Comparison of ENCODE assay signal across 8 cellular contexts in the genomic region with DNA sequence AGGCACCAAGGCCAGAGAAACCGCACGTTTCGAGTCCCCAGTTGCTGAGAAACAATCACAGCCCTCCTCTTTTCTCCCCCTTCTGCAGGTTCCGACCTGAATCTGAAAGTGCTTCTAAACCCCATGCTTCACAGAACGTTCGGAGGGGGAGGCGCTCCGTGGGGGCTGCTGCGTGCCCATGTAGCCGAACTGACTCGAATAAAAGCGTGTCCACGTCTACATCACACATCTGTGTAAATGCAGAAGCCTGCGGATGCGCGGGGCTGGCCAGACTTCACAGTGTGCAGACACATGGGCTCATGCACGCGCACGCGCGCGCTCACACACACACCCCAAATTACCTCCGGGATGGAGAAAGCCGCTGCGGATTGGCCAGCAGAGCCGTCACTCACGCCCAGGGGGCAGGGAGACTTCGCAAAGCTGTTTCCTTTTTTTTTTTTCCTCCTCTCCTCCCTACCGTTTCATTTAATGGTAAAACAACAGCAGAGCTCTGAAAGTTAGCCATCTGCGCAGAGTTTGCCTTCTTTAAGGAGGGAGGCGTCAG. TPM values are rescaled to one million over a fixed set of nuclear protein-coding genes. Genes with fewer than 3 reads are reported as not detected.
A peak's percentile ranks its signal among the peaks of the same experiment; 100 is the strongest.
DNase-seq lines count a peak whose midpoint lies in the region; ATAC-seq and TF ChIP-seq lines count a peak whose summit lies in the region.

No MANE protein-coding gene starts in this region.

- ATAC-seq in GM18511 (IDR thresholded peaks at IDR 0.05; ENCODE audit: unreplicated experiment) (peak; percentile 65), HG02973 (IDR thresholded peaks at IDR 0.05; ENCODE audit: unreplicated experiment) (peak; percentile 70)

- TF ChIP-seq POLR2A in uterus (IDR thresholded peaks at IDR 0.05): peak; percentile 55 to 68

- peaks cover 38% of the 10 kb centered on the region for H3K79me2 ChIP-seq in hepatocyte

- in situ Hi-C loops in astrocyte of the spinal cord (cut with HindIII; ENCODE audit: low sequenced_read_pairs): no loop called here

- H3K9me3 ChIP-seq in hepatocyte (ENCODE audit: low read depth) (no peaks in the 10 kb centered on the region), uterus (no peaks in the 10 kb centered on the region)

- no peaks in the 10 kb centered on the region for H3K27me3 ChIP-seq in hepatocyte
- no peaks in the 10 kb centered on the region for H3K27me3 ChIP-seq in uterus

- H4K20me1 ChIP-seq in hepatocyte (ENCODE audit: insufficient read depth, poor library complexity, severe bottlenecking): peaks cover 29% of the 10 kb centered on the region

- peak; percentile 97 to 100 for DNase-seq in NCI-H1930 (lab: John Stamatoyannopoulos, UW)
- DNase-seq in T1000 (lab: John Stamatoyannopoulos, UW): peak; percentile 88
- DNase-seq in astrocyte of the spinal cord (ENCODE audit: low read depth, low spot score): peak; percentile 99
- DNase-seq in hepatocyte (ENCODE audit: low spot score): peak; percentile 98
- peak; percentile 95 for DNase-seq in putamen (ENCODE audit: low spot score)
- DNase-seq in uterus: peak; percentile 100

- H3K4me2 ChIP-seq in hepatocyte: peak overlapping the region; percentile 93

- 1% methylated on average over 31 of the region's 31 CpGs for WGBS in hepatocyte (ENCODE audit: low lambda C conversion rate, missing lambda C conversion rate)

- TF ChIP-seq CTCF in astrocyte of the spinal cord (IDR thresholded peaks at IDR 0.05; ENCODE audit: low read depth, low read length) (no peak), hepatocyte (IDR thresholded peaks at IDR 0.05; ENCODE audit: poor library complexity) (no peak), uterus (IDR thresholded peaks at IDR 0.05) (no peak)

- H3K36me3 ChIP-seq in hepatocyte (replicated peaks; ENCODE audit: insufficient read depth, low read depth) (no peaks in the 10 kb centered on the region), uterus (no peaks in the 10 kb centered on the region)

- H3K27ac ChIP-seq in hepatocyte: peak overlapping the region; percentile 94
- H3K27ac ChIP-seq in uterus: peak overlapping the region; percentile 94 to 97

- H3K4me3 ChIP-seq in astrocyte of the spinal cord (ENCODE audit: low read depth, low read length): peak overlapping the region; percentile 76
- peak overlapping the region; percentile 73 for H3K4me3 ChIP-seq in hepatocyte
- H3K4me3 ChIP-seq in uterus: peak overlapping the region; percentile 60 to 83

- no peaks in the 10 kb centered on the region for H3K9me2 ChIP-seq in hepatocyte (replicated peaks; ENCODE audit: insufficient read depth)

- H3K4me1 ChIP-seq in hepatocyte (ENCODE audit: insufficient read depth) (peaks cover 23% of the 10 kb centered on the region), uterus (peaks cover 0 to 3% of the 10 kb centered on the region in 2 donors)

- intact Hi-C loops in uterus (cut with DNase I; ENCODE audit: low total_unique reads): loop anchor here (5.0 kb wide), 1 partner anchor 195 kb away; no protein-coding TSS in a partner anchor

- peak overlapping the region; percentile 27 for H2AFZ ChIP-seq in hepatocyte

RNA-seq across cellular contexts. Expression of a gene that starts 2.3 kb away (rescaled TPM):
- 19.8 and 29.2 TPM in 2 replicates for total RNA-seq in hepatocyte
- 18.2 and 22.7 TPM in 2 replicates for polyA plus RNA-seq in hepatocyte
- 100 to 1,000 TPM in 1 of 4 donors, 10 to 100 TPM in 3; 29.4 to 177 (median 65.7) TPM for total RNA-seq in uterus

Comparison
In these comparisons a context has a peak if more than half of its experiments do, and no peak if none do; other contexts are left out.
1. Peak in every context shown above with its lines: DNase-seq, ATAC-seq, H3K4me3 ChIP-seq and H3K27ac ChIP-seq.